Comparison of ENCODE assay signal across 7 cellular contexts in the genomic region with DNA sequence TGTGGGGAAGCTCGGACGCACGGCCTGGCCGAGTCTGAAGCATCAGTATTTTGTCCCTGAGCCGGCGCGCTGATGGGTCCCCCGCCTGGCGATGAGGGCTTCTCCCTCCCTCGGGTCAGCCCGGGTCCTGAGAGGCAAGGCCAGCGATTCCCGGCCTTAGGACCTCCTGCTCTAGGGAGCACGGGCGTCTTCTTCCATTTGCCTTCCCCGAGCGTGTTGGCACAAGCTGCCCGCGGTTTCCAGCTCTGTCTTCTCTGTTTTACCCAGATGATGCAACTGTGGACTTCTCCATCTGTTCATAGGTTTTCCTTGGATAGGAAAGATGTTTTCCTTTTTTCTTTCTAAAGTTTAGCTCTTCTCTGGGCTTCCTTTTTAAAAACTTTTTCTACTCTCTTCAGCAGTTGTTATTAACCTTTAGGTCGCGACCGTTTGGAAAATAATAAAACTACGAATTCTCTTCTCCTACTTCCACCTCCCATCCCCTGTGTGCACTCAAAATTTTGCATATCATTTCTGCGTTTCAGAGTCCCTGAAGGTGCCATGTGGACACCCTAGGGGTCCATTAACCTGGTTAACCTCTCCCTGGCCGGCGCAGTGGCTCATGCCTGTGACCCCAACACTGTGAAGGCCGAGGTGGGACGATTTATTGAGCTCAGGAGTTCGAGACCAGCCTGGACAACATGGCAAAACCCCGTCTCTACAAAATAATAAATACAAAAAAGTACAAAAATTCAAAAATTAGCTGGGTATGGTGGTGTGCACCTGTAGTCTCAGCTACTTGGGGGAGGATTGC. TPM values are rescaled to one million over a fixed set of nuclear protein-coding genes. Genes with fewer than 3 reads are reported as not detected.
A peak's percentile ranks its signal among the peaks of the same experiment; 100 is the strongest.
DNase-seq lines count a peak whose midpoint lies in the region; ATAC-seq, FAIRE-seq and TF ChIP-seq lines count a peak whose summit lies in the region.

No MANE protein-coding gene starts in this region.

- H2AFZ ChIP-seq in neuron (ENCODE audit: low read depth, low read length): peak overlapping the region; percentile 74

- H3K36me3 ChIP-seq in Peyer's patch (no peaks in the 10 kb centered on the region), neuron (ENCODE audit: insufficient read depth, low read length) (no peaks in the 10 kb centered on the region)

- H3K27ac ChIP-seq in Peyer's patch: peak overlapping the region; percentile 93 to 98 (median 96)

- peak overlapping the region; percentile 56 to 89 (median 88) for H3K4me3 ChIP-seq in Peyer's patch
- H3K4me3 ChIP-seq in neuron (ENCODE audit: low read length): peak overlapping the region; percentile 76

- no peak for ATAC-seq in GM21515 (IDR thresholded peaks at IDR 0.05; ENCODE audit: unreplicated experiment)
- no peak for ATAC-seq in HG02884 (IDR thresholded peaks at IDR 0.05; ENCODE audit: unreplicated experiment)

- peak; percentile 95 for TF ChIP-seq POLR2A in H54 (IDR thresholded peaks at IDR 0.05; ENCODE audit: low read depth, low read length)
- TF ChIP-seq POLR2A in Peyer's patch (IDR thresholded peaks at IDR 0.05): peak; percentile 66 to 86

- no peak for FAIRE-seq in H54 (lab: Jason Lieb, UNC)

- H3K9me3 ChIP-seq in Peyer's patch: no peaks in the 10 kb centered on the region
- no peaks in the 10 kb centered on the region for H3K9me3 ChIP-seq in neuron (ENCODE audit: low read length)

- DNase-seq in H54 (ENCODE audit: insufficient read length, low spot score) (no peak), Peyer's patch (no peak), epidermal melanocyte (ENCODE audit: insufficient read length, low spot score) (peak; percentile 19), posterior vena cava (ENCODE audit: low spot score) (no peak)

- H3K27me3 ChIP-seq in Peyer's patch: no peaks in the 10 kb centered on the region
- H3K27me3 ChIP-seq in neuron (ENCODE audit: insufficient read depth, low read length): no peaks in the 10 kb centered on the region

- peaks cover 0 to 29% (median 10%) of the 10 kb centered on the region in 4 donors for H3K4me1 ChIP-seq in Peyer's patch
- peaks cover 29% of the 10 kb centered on the region for H3K4me1 ChIP-seq in neuron (ENCODE audit: insufficient read depth, low read length)

- intact Hi-C loops in posterior vena cava (cut with DNase I): loop anchor here in 1 of 2 donors (10.0 kb wide), 1 partner anchor 93 kb away; no protein-coding TSS in a partner anchor

- TF ChIP-seq CTCF in Peyer's patch (IDR thresholded peaks at IDR 0.05): no peak

RNA-seq across cellular contexts. Expression of gene SLC25A28, which starts 1.4 kb away (rescaled TPM):
- total RNA-seq in Peyer's patch: 10 to 100 TPM; 16.1 to 63.5 (median 27.5) TPM
- 10 to 100 TPM; 42.2 to 44.3 TPM for total RNA-seq in posterior vena cava

RNA-seq across cellular contexts. Expression of gene ENTPD7, which starts 37.7 kb away (rescaled TPM):
- total RNA-seq in Peyer's patch: 10 to 100 TPM; 11.6 to 76.0 (median 35.2) TPM
- 10 to 100 TPM in 1 of 2 donors, 1 to 10 TPM in 1; 8.5 to 10.1 TPM for total RNA-seq in posterior vena cava
